In the genomic region with DNA sequence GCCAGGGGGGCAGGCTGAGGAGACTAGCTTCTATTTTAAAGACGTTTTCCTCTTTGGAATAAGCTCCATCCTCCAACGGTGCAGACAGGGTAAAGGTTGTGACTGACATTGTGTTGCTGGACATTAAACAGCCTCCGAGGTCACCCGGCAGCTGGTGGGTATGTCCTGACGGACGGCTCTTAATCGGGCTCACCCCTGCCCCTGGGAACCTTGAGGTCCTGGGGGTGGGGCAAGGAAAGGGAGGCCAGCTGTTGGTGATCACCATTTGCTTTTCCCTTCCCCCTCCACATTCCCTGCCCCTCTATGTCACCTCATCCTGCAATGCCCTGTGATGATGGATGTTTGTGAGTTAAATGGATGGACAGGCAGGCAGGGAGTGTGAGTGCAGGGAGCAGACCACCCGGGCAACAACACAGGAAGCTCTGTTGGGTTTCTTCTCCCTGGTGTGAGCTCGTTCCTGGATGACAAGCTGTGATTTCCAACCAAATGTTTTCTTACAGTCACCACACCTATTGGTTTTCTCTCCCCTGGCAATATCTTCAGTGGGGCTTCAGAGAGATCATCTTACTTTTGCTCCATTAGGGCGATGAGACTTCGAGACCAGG, we compare ENCODE assay signal across 2 cellular contexts.
TF ChIP-seq lines count a peak whose summit lies in the region.

No MANE protein-coding gene starts in this region.

TF ChIP-seq in liver, 16 proteins besides CTCF, POLR2A, EP300 and RAD21:
- TF ChIP-seq, protein P1, sequence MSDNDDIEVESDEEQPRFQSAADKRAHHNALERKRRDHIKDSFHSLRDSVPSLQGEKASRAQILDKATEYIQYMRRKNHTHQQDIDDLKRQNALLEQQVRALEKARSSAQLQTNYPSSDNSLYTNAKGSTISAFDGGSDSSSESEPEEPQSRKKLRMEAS (IDR thresholded peaks at IDR 0.05), result no peak
- TF ChIP-seq JUND (IDR thresholded peaks at IDR 0.05) (no peak), NR2F2 (IDR thresholded peaks at IDR 0.05) (peak; percentile 100), FOXA1 (IDR thresholded peaks at IDR 0.05) (no peak), SP1 (IDR thresholded peaks at IDR 0.05) (no peak), RXRA (IDR thresholded peaks at IDR 0.05) (no peak)

TF ChIP-seq in HepG2, 621 proteins besides CTCF, POLR2A, EP300 and RAD21:
- no peak for TF ChIP-seq ZFP62 (CRISPR knock-in tag; IDR thresholded peaks at IDR 0.05)
- TF ChIP-seq ZNF775 (CRISPR knock-in tag; IDR thresholded peaks at IDR 0.05; ENCODE audit: borderline replicate concordance), result no peak
- no peak for TF ChIP-seq ZFY (CRISPR knock-in tag; IDR thresholded peaks at IDR 0.05)
- TF ChIP-seq NR3C1 (CRISPR knock-in tag; IDR thresholded peaks at IDR 0.05), result no peak
- TF ChIP-seq, protein P2, sequence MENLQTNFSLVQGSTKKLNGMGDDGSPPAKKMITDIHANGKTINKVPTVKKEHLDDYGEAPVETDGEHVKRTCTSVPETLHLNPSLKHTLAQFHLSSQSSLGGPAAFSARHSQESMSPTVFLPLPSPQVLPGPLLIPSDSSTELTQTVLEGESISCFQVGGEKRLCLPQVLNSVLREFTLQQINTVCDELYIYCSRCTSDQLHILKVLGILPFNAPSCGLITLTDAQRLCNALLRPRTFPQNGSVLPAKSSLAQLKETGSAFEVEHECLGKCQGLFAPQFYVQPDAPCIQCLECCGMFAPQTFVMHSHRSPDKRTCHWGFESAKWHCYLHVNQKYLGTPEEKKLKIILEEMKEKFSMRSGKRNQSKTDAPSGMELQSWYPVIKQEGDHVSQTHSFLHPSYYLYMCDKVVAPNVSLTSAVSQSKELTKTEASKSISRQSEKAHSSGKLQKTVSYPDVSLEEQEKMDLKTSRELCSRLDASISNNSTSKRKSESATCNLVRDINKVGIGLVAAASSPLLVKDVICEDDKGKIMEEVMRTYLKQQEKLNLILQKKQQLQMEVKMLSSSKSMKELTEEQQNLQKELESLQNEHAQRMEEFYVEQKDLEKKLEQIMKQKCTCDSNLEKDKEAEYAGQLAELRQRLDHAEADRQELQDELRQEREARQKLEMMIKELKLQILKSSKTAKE (CRISPR knock-in tag; IDR thresholded peaks at IDR 0.05; ENCODE audit: borderline replicate concordance), result no peak
- no peak for TF ChIP-seq SUZ12 (IDR thresholded peaks at IDR 0.05; ENCODE audit: low read depth, low read length)
